Comparison of ENCODE assay signal across 36 cellular contexts in genomic region chr1:55224729-55225128, GRCh38.
"Had no signal": no experiment of that assay in that cellular context is flagged by ENCODE, and none has a peak within 500 bp of the region (broad histone marks: within the 10 kb centered on the region; RNA-seq: fewer than 3 reads in every experiment).

No MANE protein-coding gene starts in this region.

- ATAC-seq: activated CD4-positive, alpha-beta T cell treated with anti-CD3 and anti-CD28 coated beads for 36 hours; activated CD8-positive, alpha-beta T cell treated with anti-CD3 and anti-CD28 coated beads for 36 hours; activated naive CD8-positive, alpha-beta T cell treated with anti-CD3 and anti-CD28 coated beads, Interleukin-2, amount 50 U/mL, for 24 hours; body of pancreas; effector memory CD8-positive, alpha-beta T cell; gastroesophageal sphincter; heart right ventricle; T-helper 17 cell had no signal

- DNase-seq: activated CD4-positive, alpha-beta T cell treated with anti-CD3 and anti-CD28 coated beads for 36 hours; activated CD4-positive, alpha-beta T cell treated with anti-CD3 and anti-CD28 coated beads, Interleukin-2, amount 10 ng/mL, durations not matched to agents 7 days and 5 days; activated CD4-positive, alpha-beta T cell treated with anti-CD3 and anti-CD28 coated beads, Interleukin-2, amount 50 U/mL, for 48 hours; activated CD4-positive, CD25-positive, alpha-beta regulatory T cell; activated CD4-positive, CD25-positive, alpha-beta regulatory T cell treated with anti-CD3 and anti-CD28 coated beads, Interleukin-2, amount 50 U/mL, for 72 hours; activated CD8-positive, alpha-beta memory T cell treated with anti-CD3 and anti-CD28 coated beads for 24 hours; activated CD8-positive, alpha-beta T cell treated with anti-CD3 and anti-CD28 coated beads for 36 hours; activated effector memory CD4-positive, alpha-beta T cell treated with anti-CD3 and anti-CD28 coated beads, Interleukin-2, amount 50 U/mL, for 16 hours; activated naive CD4-positive, alpha-beta T cell treated with anti-CD3 and anti-CD28 coated beads for 36 hours; activated naive CD8-positive, alpha-beta T cell treated with anti-CD3 and anti-CD28 coated beads for 36 hours; activated naive CD8-positive, alpha-beta T cell treated with anti-CD3 and anti-CD28 coated beads, Interleukin-2, amount 50 U/mL, for 24 hours; activated T-cell treated with anti-CD3 and anti-CD28 coated beads, Interleukin-2, amount 50 U/mL, for 1 hour; activated T-cell treated with anti-CD3 and anti-CD28 coated beads, Interleukin-2, amount 50 U/mL, for 48 hours; adrenal gland; amygdala; aorta; body of pancreas; caudate nucleus; cortex of kidney; dermis blood vessel endothelial cell; effector CD4-positive, alpha-beta T cell; effector memory CD8-positive, alpha-beta T cell; erythroblast; esophagus squamous epithelium; foreskin melanocyte; heart right ventricle; T-helper 1 cell; T-helper 17 cell; T1000; WERI-Rb-1 had no signal

- H3K36me3 ChIP-seq: adrenal gland, esophagus squamous epithelium, gastroesophageal sphincter, heart right ventricle, WERI-Rb-1 had no signal

- H3K4me3 ChIP-seq: adrenal gland, body of pancreas, esophagus squamous epithelium, gastroesophageal sphincter, heart right ventricle had no signal

- H3K27ac ChIP-seq: adrenal gland, body of pancreas, esophagus squamous epithelium, gastroesophageal sphincter, heart right ventricle, WERI-Rb-1 had no signal

- H3K9me3 ChIP-seq: body of pancreas had no signal

- H3K27me3 Mint-ChIP-seq: activated CD4-positive, alpha-beta T cell treated with anti-CD3 and anti-CD28 coated beads for 36 hours; activated CD8-positive, alpha-beta T cell treated with anti-CD3 and anti-CD28 coated beads for 36 hours; activated naive CD4-positive, alpha-beta T cell treated with anti-CD3 and anti-CD28 coated beads, Interleukin-2, amount 50 U/mL, for 24 hours; activated naive CD8-positive, alpha-beta T cell treated with anti-CD3 and anti-CD28 coated beads for 36 hours; activated naive CD8-positive, alpha-beta T cell treated with anti-CD3 and anti-CD28 coated beads, Interleukin-2, amount 50 U/mL, for 24 hours; T-helper 17 cell had no signal

- H3K4me3 Mint-ChIP-seq: activated CD4-positive, alpha-beta T cell treated with anti-CD3 and anti-CD28 coated beads for 36 hours; activated CD4-positive, alpha-beta T cell treated with anti-CD3 and anti-CD28 coated beads, Interleukin-2, amount 10 ng/mL, durations not matched to agents 7 days and 5 days; activated CD8-positive, alpha-beta T cell treated with anti-CD3 and anti-CD28 coated beads for 36 hours; activated naive CD4-positive, alpha-beta T cell treated with anti-CD3 and anti-CD28 coated beads for 36 hours; activated naive CD4-positive, alpha-beta T cell treated with anti-CD3 and anti-CD28 coated beads, Interleukin-2, amount 50 U/mL, for 24 hours; activated naive CD8-positive, alpha-beta T cell treated with anti-CD3 and anti-CD28 coated beads for 36 hours; activated naive CD8-positive, alpha-beta T cell treated with anti-CD3 and anti-CD28 coated beads, Interleukin-2, amount 50 U/mL, for 24 hours; activated T-helper 1 cell treated with anti-CD3 and anti-CD28 coated beads, Interleukin-12 subunit alpha, Interleukin-12 subunit beta, Interleukin-2, Interleukin-4 antibody, amounts not matched to agents 30 ng/mL and 10 ng/mL and 1 ng/mL, durations not matched to agents 14 hours and 24 hours and 36 hours; effector memory CD8-positive, alpha-beta T cell; T-helper 17 cell; T-helper 2 cell treated with Interferon-gamma antibody and Interleukin-4, amounts not matched to agents 5 μg/mL and 100 μg/mL, for 36 hours had no signal

- H3K4me1 Mint-ChIP-seq: activated CD4-positive, alpha-beta T cell treated with anti-CD3 and anti-CD28 coated beads for 36 hours; activated CD4-positive, alpha-beta T cell treated with anti-CD3 and anti-CD28 coated beads, Interleukin-2, amount 10 ng/mL, durations not matched to agents 7 days and 5 days had no signal

- H3K9me3 Mint-ChIP-seq: activated naive CD4-positive, alpha-beta T cell treated with anti-CD3 and anti-CD28 coated beads, Interleukin-2, amount 50 U/mL, for 24 hours had no signal

- H3K27ac Mint-ChIP-seq: activated CD4-positive, alpha-beta T cell treated with anti-CD3 and anti-CD28 coated beads for 36 hours; activated CD4-positive, alpha-beta T cell treated with anti-CD3 and anti-CD28 coated beads, Interleukin-2, amount 10 ng/mL, durations not matched to agents 7 days and 5 days; activated CD8-positive, alpha-beta T cell treated with anti-CD3 and anti-CD28 coated beads for 36 hours; activated naive CD4-positive, alpha-beta T cell treated with anti-CD3 and anti-CD28 coated beads for 36 hours; activated naive CD4-positive, alpha-beta T cell treated with anti-CD3 and anti-CD28 coated beads, Interleukin-2, amount 50 U/mL, for 24 hours; activated naive CD8-positive, alpha-beta T cell treated with anti-CD3 and anti-CD28 coated beads for 36 hours; activated naive CD8-positive, alpha-beta T cell treated with anti-CD3 and anti-CD28 coated beads, Interleukin-2, amount 50 U/mL, for 24 hours; activated T-helper 1 cell treated with anti-CD3 and anti-CD28 coated beads, Interleukin-12 subunit alpha, Interleukin-12 subunit beta, Interleukin-2, Interleukin-4 antibody, amounts not matched to agents 30 ng/mL and 10 ng/mL and 1 ng/mL, durations not matched to agents 14 hours and 24 hours and 36 hours; activated T-helper 2 cell treated with anti-CD3 and anti-CD28 coated beads, Interferon-gamma antibody, Interleukin-2, Interleukin-4, amounts not matched to agents 10 μg/mL and 5 μg/mL and 100 μg/mL, durations not matched to agents 14 hours and 24 hours and 36 hours; T-helper 17 cell; T-helper 2 cell treated with Interferon-gamma antibody and Interleukin-4, amounts not matched to agents 5 μg/mL and 100 μg/mL, for 36 hours had no signal

- FAIRE-seq: colon had no signal

- H3K27me3 ChIP-seq: adrenal gland, body of pancreas, esophagus squamous epithelium, gastroesophageal sphincter, heart right ventricle had no signal

- H3K4me1 ChIP-seq: adrenal gland, body of pancreas, esophagus squamous epithelium had no signal
